ENCODE assay signal across 11 cellular contexts in the genomic region with DNA sequence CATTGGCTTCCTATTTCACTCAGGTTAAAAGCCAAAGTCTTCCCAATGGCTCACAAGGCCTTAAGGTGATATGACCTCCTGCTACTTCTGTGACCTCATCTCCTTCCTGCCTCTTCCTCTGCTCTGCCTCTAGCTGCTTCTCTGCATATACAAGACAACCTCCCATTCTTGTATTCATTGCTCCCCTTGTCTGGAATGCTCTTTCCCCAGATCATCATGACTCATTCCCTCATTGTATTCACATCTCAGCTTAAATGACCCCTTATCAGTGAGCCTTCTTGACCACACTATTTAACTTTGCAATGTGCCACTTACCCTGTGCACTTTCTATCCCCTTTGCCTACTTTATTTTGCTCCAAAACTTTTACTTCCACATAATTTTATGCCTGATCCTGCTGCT.
DNase-seq lines count a peak whose midpoint lies in the region; TF ChIP-seq lines count a peak whose summit lies in the region.
"Had no signal": no experiment of that assay in that cellular context is flagged by ENCODE, and none has a peak within 500 bp of the region (broad histone marks: within the 10 kb centered on the region; RNA-seq: fewer than 3 reads in every experiment).

No MANE protein-coding gene starts in this region.

- no peak overlapping the region for H4K91ac ChIP-seq in neuronal stem cell (ENCODE audit: low read depth, low read length, poor library complexity)

- H3K4me3 Mint-ChIP-seq in chondrocyte (ENCODE audit: unreplicated experiment): no peak overlapping the region

- H3K23ac ChIP-seq in neuronal stem cell (ENCODE audit: low read depth, low read length, poor library complexity): no peak overlapping the region

- no peak overlapping the region for H2AK5ac ChIP-seq in neuronal stem cell (ENCODE audit: low read depth, low read length)

- peaks cover 100% of the 10 kb centered on the region for H3K79me2 ChIP-seq in GM23248 (ENCODE audit: insufficient read depth)

- H3K36me3 ChIP-seq in GM23248 (ENCODE audit: low read depth) (peaks cover 26% of the 10 kb centered on the region), neuronal stem cell (replicated peaks in 1 of 2; ENCODE audit: control insufficient read depth in 2 of 2, insufficient read depth in 2 of 2, low read length in 2 of 2) (peaks cover 0 to 51% of the 10 kb centered on the region in 2 donors), vagina (peaks cover 0 to 19% of the 10 kb centered on the region in 2 donors)

- peaks cover 40% of the 10 kb centered on the region for H3F3A ChIP-seq in GM23248 (ENCODE audit: insufficient read depth)

- peaks cover 7% of the 10 kb centered on the region; the same call in 1 of the 2 replicates for H4K20me1 ChIP-seq in GM23248 (ENCODE audit: insufficient read depth)

- H3K9me3 Mint-ChIP-seq in chondrocyte (ENCODE audit: low read depth): no peaks in the 10 kb centered on the region

- no peak overlapping the region for H2BK120ac ChIP-seq in neuronal stem cell (ENCODE audit: low read depth, low read length)

- no peak overlapping the region for H3K4ac ChIP-seq in neuronal stem cell (ENCODE audit: low read length)

- H3K4me3 ChIP-seq in GM23248: no peak overlapping the region; the same call in 1 of the 2 replicates
- no peak overlapping the region for H3K4me3 ChIP-seq in epithelial cell of proximal tubule (ENCODE audit: low read depth, low read length)
- H3K4me3 ChIP-seq in neuronal stem cell (ENCODE audit: low read length in 2 of 2): no peak overlapping the region
- H3K4me3 ChIP-seq in vagina: no peak overlapping the region

- peak; percentile 68 for DNase-seq in GM23248
- DNase-seq in RKO (ENCODE audit: low spot score): peak; percentile 58
- DNase-seq in epithelial cell of proximal tubule (ENCODE audit: low read depth): peak; percentile 52
- peak; percentile 31 for DNase-seq in neuronal stem cell (ENCODE audit: low spot score)
- DNase-seq in vagina (ENCODE audit: extremely low spot score in 2 of 2): no peak
- DNase-seq in NK-92 treated with Interleukin-12 subunit alpha and Interleukin-12 subunit beta, amount 100 ng/mL, for 24 hours (lab: John Stamatoyannopoulos, UW): no peak
- DNase-seq in stimulated activated CD4-positive, alpha-beta T cell treated with anti-CD3 and anti-CD28 coated beads, Interleukin-2, amount 100 ng/mL, for 48 hours: no peak
- DNase-seq in chondrocyte (ENCODE audit: low spot score): no peak
- DNase-seq: activated T-cell treated with anti-CD3 and anti-CD28 coated beads, Interleukin-2, amount 50 U/mL, for 1 hour; NCI-H187 treated with DMSO at 0.1 percent for 48 hours; substantia nigra had no signal

- in situ Hi-C loops in GM23248 (cut with MboI): no loop called here

- no peak overlapping the region for H4K8ac ChIP-seq in neuronal stem cell (ENCODE audit: low read depth, low read length)

- H3K18ac ChIP-seq in neuronal stem cell (ENCODE audit: low read length): no peak overlapping the region

- no peak for TF ChIP-seq POLR2A in vagina (IDR thresholded peaks at IDR 0.05)

- no peaks in the 10 kb centered on the region for H3K27me3 ChIP-seq in GM23248 (replicated peaks; ENCODE audit: insufficient read depth)
- no peaks in the 10 kb centered on the region for H3K27me3 ChIP-seq in neuronal stem cell (ENCODE audit: control insufficient read depth in 3 of 3, insufficient read depth in 3 of 3, low read depth in 1 of 3, low read length in 3 of 3)
- H3K27me3 ChIP-seq in vagina: no peaks in the 10 kb centered on the region

- no peaks in the 10 kb centered on the region for H3K27me3 Mint-ChIP-seq in chondrocyte (ENCODE audit: low read depth)

- TF ChIP-seq CTCF in epithelial cell of proximal tubule (conservative IDR thresholded peaks at IDR 0.05; ENCODE audit: low read depth, low read length) (no peak), vagina (IDR thresholded peaks at IDR 0.05) (no peak), chondrocyte (IDR thresholded peaks at IDR 0.05) (no peak)

- H3K27ac ChIP-seq in GM23248: peak overlapping the region; percentile 34; the same call in 1 of the 2 replicates
- H3K27ac ChIP-seq in neuronal stem cell (replicated peaks; ENCODE audit: low read length): no peak overlapping the region
- H3K27ac ChIP-seq in vagina: no peak overlapping the region

- no peaks in the 10 kb centered on the region for H3K9me3 ChIP-seq in GM23248 (ENCODE audit: low read depth)
- peaks cover 0 to 21% of the 10 kb centered on the region in 2 donors for H3K9me3 ChIP-seq in neuronal stem cell (replicated peaks in 1 of 2; ENCODE audit: control insufficient read depth in 2 of 2, insufficient read depth in 1 of 2, low read depth in 1 of 2, low read length in 2 of 2)
- H3K9me3 ChIP-seq in vagina: no peaks in the 10 kb centered on the region

- H3K4me1 Mint-ChIP-seq in chondrocyte (ENCODE audit: low read depth): peaks cover 44% of the 10 kb centered on the region

- no peaks in the 10 kb centered on the region for H3K79me1 ChIP-seq in neuronal stem cell (ENCODE audit: low read depth, low read length)

- intact Hi-C loops in vagina (cut with DNase I): no loop called here

- no peaks in the 10 kb centered on the region for H3K9me2 ChIP-seq in GM23248 (ENCODE audit: insufficient read depth)

- no peak overlapping the region for H2BK15ac ChIP-seq in neuronal stem cell (ENCODE audit: low read length)

- no peak overlapping the region for H3K27ac Mint-ChIP-seq in chondrocyte (ENCODE audit: unreplicated experiment)

- H3K36me3 Mint-ChIP-seq in chondrocyte (ENCODE audit: low read depth): peaks cover 19% of the 10 kb centered on the region

- H2BK5ac ChIP-seq in neuronal stem cell (ENCODE audit: low read length): no peak overlapping the region

- H2AFZ ChIP-seq in GM23248 (no peak overlapping the region), neuronal stem cell (ENCODE audit: low read length) (no peak overlapping the region)

- H3K9ac ChIP-seq in GM23248 (no peak overlapping the region), neuronal stem cell (ENCODE audit: low read depth, low read length, poor library complexity) (no peak overlapping the region)

- H2BK12ac ChIP-seq in neuronal stem cell (ENCODE audit: low read length): no peak overlapping the region

- H3K14ac ChIP-seq in neuronal stem cell (ENCODE audit: low read length): no peak overlapping the region

- peaks cover 23% of the 10 kb centered on the region for H3K4me1 ChIP-seq in GM23248 (ENCODE audit: insufficient read depth)
- peaks cover 0 to 14% of the 10 kb centered on the region in 2 donors for H3K4me1 ChIP-seq in neuronal stem cell (ENCODE audit: control insufficient read depth in 2 of 2, insufficient read depth in 1 of 2, low read depth in 1 of 2, low read length in 2 of 2)
- H3K4me1 ChIP-seq in vagina: peaks cover 12% of the 10 kb centered on the region

- H3K4me2 ChIP-seq in GM23248 (ENCODE audit: unreplicated experiment): no peak overlapping the region
- no peak overlapping the region for H3K4me2 ChIP-seq in neuronal stem cell (ENCODE audit: insufficient read depth, low read length, poor library complexity, severe bottlenecking)

Comparison
In these comparisons a context has a peak if more than half of its experiments do, and no peak if none do; other contexts are left out.
1. DNase-seq: peak in GM23248 (single experiment), RKO (single experiment), epithelial cell of proximal tubule (single experiment) and neuronal stem cell (single experiment); none in vagina (0 of 2), NK-92 treated with Interleukin-12 subunit alpha and Interleukin-12 subunit beta, amount 100 ng/mL, for 24 hours (single experiment), stimulated activated CD4-positive, alpha-beta T cell treated with anti-CD3 and anti-CD28 coated beads, Interleukin-2, amount 100 ng/mL, for 48 hours (0 of 2) and chondrocyte (single experiment).